In genomic region chr5:68740204-68740910, GRCh38 we compare ENCODE assay signal across 11 cellular contexts.
DNase-seq lines count a peak whose midpoint lies in the region; ATAC-seq, FAIRE-seq and TF ChIP-seq lines count a peak whose summit lies in the region.
"Had no signal": no experiment of that assay in that cellular context is flagged by ENCODE, and none has a peak within 500 bp of the region (broad histone marks: within the 10 kb centered on the region; RNA-seq: fewer than 3 reads in every experiment).

No MANE protein-coding gene starts in this region.

- no peak overlapping the region for H3K4me3 ChIP-seq in neural progenitor cell
- H3K4me3 ChIP-seq: pancreas had no signal

- H3K9me3 ChIP-seq in neural progenitor cell (ENCODE audit: low read depth): no peaks in the 10 kb centered on the region
- H3K9me3 ChIP-seq: pancreas had no signal

- ATAC-seq in GM18505 (IDR thresholded peaks at IDR 0.05; ENCODE audit: unreplicated experiment): peak; percentile 60
- peak; percentile 16 for ATAC-seq in GM19468 (IDR thresholded peaks at IDR 0.05; ENCODE audit: extremely low read depth, unreplicated experiment)
- ATAC-seq in HG03103 (IDR thresholded peaks at IDR 0.05; ENCODE audit: low read depth, unreplicated experiment): peak; percentile 52

- peaks cover 6% of the 10 kb centered on the region for H3K27me3 Mint-ChIP-seq in neural progenitor cell (ENCODE audit: insufficient read depth, low read depth)
- H3K27me3 Mint-ChIP-seq: activated naive CD8-positive, alpha-beta T cell had no signal

- H3K79me2 ChIP-seq in neural progenitor cell (ENCODE audit: low read depth): no peaks in the 10 kb centered on the region

- no peak overlapping the region for H3K4me2 ChIP-seq in neural progenitor cell

- no peak for FAIRE-seq in H54 (lab: Jason Lieb, UNC)
- FAIRE-seq: pancreas had no signal

- no peaks in the 10 kb centered on the region for H3K27me3 ChIP-seq in neural progenitor cell
- H3K27me3 ChIP-seq: pancreas had no signal

- DNase-seq in SK-N-DZ (ENCODE audit: low spot score) (peak; percentile 20), NCI-H2196 treated with DMSO at 0.1 percent for 48 hours (lab: John Stamatoyannopoulos, UW; ENCODE audit: unreplicated experiment) (no peak), DMS53 (lab: John Stamatoyannopoulos, UW) (no peak), neural progenitor cell (ENCODE audit: low spot score) (no peak), H54 (ENCODE audit: insufficient read length, low spot score) (no peak)
- DNase-seq: effector CD8-positive, alpha-beta T cell; pancreas had no signal

- H3K4me1 Mint-ChIP-seq in neural progenitor cell: peaks cover 8% of the 10 kb centered on the region

- H3K27ac ChIP-seq in neural progenitor cell: no peak overlapping the region
- H3K27ac ChIP-seq: pancreas had no signal

- peaks cover 5% of the 10 kb centered on the region for H3K9me3 Mint-ChIP-seq in neural progenitor cell

- TF ChIP-seq POLR2A in GM18505 (IDR thresholded peaks at IDR 0.05; ENCODE audit: borderline replicate concordance, extremely low read depth, insufficient read depth, insufficient read length) (no peak), H54 (IDR thresholded peaks at IDR 0.05; ENCODE audit: low read depth, low read length) (no peak)

- H3F3A ChIP-seq in neural progenitor cell (ENCODE audit: low read depth): no peaks in the 10 kb centered on the region

- H3K36me3 ChIP-seq in neural progenitor cell: no peaks in the 10 kb centered on the region
- H3K36me3 ChIP-seq: pancreas had no signal

- H3K27ac Mint-ChIP-seq in neural progenitor cell: no peak overlapping the region
- H3K27ac Mint-ChIP-seq: activated naive CD8-positive, alpha-beta T cell had no signal

- TF ChIP-seq CTCF in neural progenitor cell (IDR thresholded peaks at IDR 0.05): no peak

- no peak overlapping the region for H3K9ac ChIP-seq in neural progenitor cell

- no peak overlapping the region for H2AFZ ChIP-seq in neural progenitor cell (replicated peaks)

- no peaks in the 10 kb centered on the region for H3K36me3 Mint-ChIP-seq in neural progenitor cell
- H3K36me3 Mint-ChIP-seq: activated naive CD8-positive, alpha-beta T cell had no signal

- H4K20me1 ChIP-seq in neural progenitor cell (ENCODE audit: low read depth): no peaks in the 10 kb centered on the region

- H3K4me1 ChIP-seq in neural progenitor cell: peaks cover 2% of the 10 kb centered on the region
- H3K4me1 ChIP-seq: pancreas had no signal

- no peak overlapping the region for H3K4me3 Mint-ChIP-seq in neural progenitor cell
- H3K4me3 Mint-ChIP-seq: activated naive CD8-positive, alpha-beta T cell had no signal
